8 cellular contexts compared by ENCODE assay signal in genomic region chr2:144471316-144472045, GRCh38. TPM values are rescaled to one million over a fixed set of nuclear protein-coding genes. Genes with fewer than 3 reads are reported as not detected.
DNase-seq lines count a peak whose midpoint lies in the region; ATAC-seq lines count a peak whose summit lies in the region.

No MANE protein-coding gene starts in this region.

- peaks cover 67% of the 10 kb centered on the region for H3K36me3 ChIP-seq in mesodermal cell (ENCODE audit: control insufficient read depth, insufficient read depth, low read length)

- peak overlapping the region; percentile 52 for H3K27ac ChIP-seq in mesodermal cell (ENCODE audit: low read depth, low read length, severe bottlenecking)

- H3K9me3 ChIP-seq in mesodermal cell (ENCODE audit: control insufficient read depth, low read length): no peaks in the 10 kb centered on the region

- no CpG with 5 or more reads among the region's 2 CpGs for WGBS in mesodermal cell (ENCODE audit: insufficient coverage in 2 of 2), 2 experiments

- peak; percentile 63 for ATAC-seq in GM18519 (IDR thresholded peaks at IDR 0.05; ENCODE audit: low FRiP score, unreplicated experiment)
- peak; percentile 77 for ATAC-seq in GM21723 (IDR thresholded peaks at IDR 0.05; ENCODE audit: unreplicated experiment)
- peak; percentile 85 for ATAC-seq in HG03558 (IDR thresholded peaks at IDR 0.05; ENCODE audit: extremely low read depth, unreplicated experiment)

- no peak overlapping the region for H3K4me3 ChIP-seq in mesodermal cell (ENCODE audit: extremely low read depth, insufficient read depth, low read length, poor library complexity, severe bottlenecking)

- H3K4me1 ChIP-seq in mesodermal cell (ENCODE audit: control insufficient read depth, insufficient read depth, low read length, poor library complexity, severe bottlenecking): peaks cover 43% of the 10 kb centered on the region

- no peak for DNase-seq in HuH-7.5 (ENCODE audit: low spot score)
- no peak for DNase-seq in activated CD4-positive, alpha-beta T cell treated with anti-CD3 and anti-CD28 coated beads, Interleukin-2, amount 50 U/mL, for 1 hour
- no peak for DNase-seq in nucleus accumbens (lab: John Stamatoyannopoulos, UW)
- no peak for DNase-seq in NCI-H446 (lab: John Stamatoyannopoulos, UW)

RNA-seq across cellular contexts. Expression of gene ZEB2, which starts 48.4 kb away (rescaled TPM):
- 70.9 TPM for polyA plus RNA-seq in mesodermal cell (2013, experiment 1 of 2)
- polyA plus RNA-seq in mesodermal cell (2013, experiment 2 of 2): 70.0 TPM
